In genomic region chr19:42355896-42356295, GRCh38 we compare ENCODE assay signal across 2 cellular contexts.
TF ChIP-seq lines count a peak whose summit lies in the region.

No MANE protein-coding gene starts in this region.

TF ChIP-seq in IMR-90, 13 proteins besides CTCF, POLR2A, EP300 and RAD21:
- no peak for TF ChIP-seq MAFK (IDR thresholded peaks at IDR 0.05; ENCODE audit: low read depth, low read length)
- TF ChIP-seq SMC3 (IDR thresholded peaks at IDR 0.05; ENCODE audit: low read depth, low read length) = no peak
- no peak for TF ChIP-seq RFX5 (IDR thresholded peaks at IDR 0.05; ENCODE audit: low read depth, low read length)
- TF ChIP-seq ELK1 (IDR thresholded peaks at IDR 0.05; ENCODE audit: borderline replicate concordance, low read depth, low read length) = no peak
- TF ChIP-seq BHLHE40 (IDR thresholded peaks at IDR 0.05; ENCODE audit: low read depth, low read length) = no peak
- TF ChIP-seq CHD1 (IDR thresholded peaks at IDR 0.05; ENCODE audit: low read depth, low read length) = no peak
- TF ChIP-seq MXI1 (IDR thresholded peaks at IDR 0.05; ENCODE audit: borderline replicate concordance, low read depth, low read length) = no peak
- TF ChIP-seq RCOR1 (IDR thresholded peaks at IDR 0.05; ENCODE audit: insufficient replicate concordance, low read length) = no peak
- TF ChIP-seq USF2 (IDR thresholded peaks at IDR 0.05; ENCODE audit: low read depth, low read length) = no peak
- no peak for TF ChIP-seq FOS (IDR thresholded peaks at IDR 0.05; ENCODE audit: low read depth, low read length)

TF ChIP-seq in H1, 55 proteins besides CTCF, POLR2A, EP300 and RAD21:
- TF ChIP-seq CBX5 (IDR thresholded peaks at IDR 0.05; ENCODE audit: low read depth, low read length) (no peak), JUND (IDR thresholded peaks at IDR 0.05; ENCODE audit: low read length) (no peak), CTBP2 (IDR thresholded peaks at IDR 0.05; ENCODE audit: borderline replicate concordance, insufficient read depth, insufficient read length, low read length) (no peak), GABPA (IDR thresholded peaks at IDR 0.05; ENCODE audit: borderline replicate concordance, insufficient read depth, low read length) (no peak), EZH2 (IDR thresholded peaks at IDR 0.05; ENCODE audit: low read depth, low read length, severe bottlenecking) (no peak), CBX8 (IDR thresholded peaks at IDR 0.05; ENCODE audit: borderline replicate concordance, low read depth, low read length) (no peak), SP4 (IDR thresholded peaks at IDR 0.05; ENCODE audit: low read length) (no peak), FOSL1 (IDR thresholded peaks at IDR 0.05; ENCODE audit: insufficient read depth, low read depth, low read length) (no peak), JUN (IDR thresholded peaks at IDR 0.05; ENCODE audit: low read depth, low read length) (no peak), HDAC2 (IDR thresholded peaks at IDR 0.05; ENCODE audit: borderline replicate concordance in 1 of 2, low read depth in 2 of 2, low read length in 2 of 2) (no peak), CREB1 (IDR thresholded peaks at IDR 0.05) (no peak), BACH1 (IDR thresholded peaks at IDR 0.05; ENCODE audit: low read length) (no peak), KDM1A (IDR thresholded peaks at IDR 0.05; ENCODE audit: borderline replicate concordance, low read length) (no peak), SIN3A (conservative IDR thresholded peaks at IDR 0.05 in 1 of 2, IDR thresholded peaks at IDR 0.05 in 1 of 2; ENCODE audit: low read depth in 1 of 2, low read length in 2 of 2) (no peak), SP2 (IDR thresholded peaks at IDR 0.05; ENCODE audit: low read length) (no peak), ATF3 (IDR thresholded peaks at IDR 0.05; ENCODE audit: insufficient read depth, low read depth, low read length) (no peak), PHF8 (conservative IDR thresholded peaks at IDR 0.05; ENCODE audit: low read depth, low read length) (no peak), KDM5A (IDR thresholded peaks at IDR 0.05; ENCODE audit: low read length) (no peak), TAF7 (optimal IDR thresholded peaks at IDR 0.05; ENCODE audit: borderline replicate concordance, low read depth, low read length) (no peak), TEAD4 (IDR thresholded peaks at IDR 0.05; ENCODE audit: low read depth, low read length) (no peak)
